In genomic region chr2:137940191-137940590, GRCh38 we compare ENCODE assay signal across 30 cellular contexts. TPM values are rescaled to one million over a fixed set of nuclear protein-coding genes. Genes with fewer than 3 reads are reported as not detected.
"Had no signal": no experiment of that assay in that cellular context is flagged by ENCODE, and none has a peak within 500 bp of the region (broad histone marks: within the 10 kb centered on the region; RNA-seq: fewer than 3 reads in every experiment).

No MANE protein-coding gene starts in this region.

- H3K27me3 ChIP-seq: adrenal gland, body of pancreas, dorsolateral prefrontal cortex had no signal

- H3K9me3 ChIP-seq: adrenal gland, body of pancreas had no signal

- H3K4me3 Mint-ChIP-seq: activated CD4-positive, alpha-beta memory T cell treated with anti-CD3 and anti-CD28 coated beads, Interleukin-2, amount 10 ng/mL, durations not matched to agents 7 days and 5 days; activated CD4-positive, alpha-beta T cell treated with anti-CD3 and anti-CD28 coated beads, Interleukin-2, amount 10 ng/mL, durations not matched to agents 7 days and 5 days; activated naive CD8-positive, alpha-beta T cell; activated naive CD8-positive, alpha-beta T cell treated with anti-CD3 and anti-CD28 coated beads, Interleukin-2, amount 50 U/mL, for 24 hours; activated T-cell treated with anti-CD3 and anti-CD28 coated beads, Interleukin-2, amount 50 U/mL, for 4 hours; activated T-helper 17 cell treated with anti-CD3 and anti-CD28 coated beads, Interleukin-2, amount 50 U/mL, for 72 hours; endodermal cell; T-helper 2 cell treated with Interferon-gamma antibody and Interleukin-4, amounts not matched to agents 5 μg/mL and 100 μg/mL, for 36 hours had no signal

- H3K4me1 Mint-ChIP-seq: activated CD4-positive, alpha-beta memory T cell treated with anti-CD3 and anti-CD28 coated beads, Interleukin-2, amount 10 ng/mL, durations not matched to agents 7 days and 5 days; activated CD4-positive, alpha-beta T cell treated with anti-CD3 and anti-CD28 coated beads, Interleukin-2, amount 10 ng/mL, durations not matched to agents 7 days and 5 days; activated naive CD8-positive, alpha-beta T cell treated with anti-CD3 and anti-CD28 coated beads, Interleukin-2, amount 50 U/mL, for 24 hours; activated T-helper 17 cell treated with anti-CD3 and anti-CD28 coated beads, Interleukin-2, amount 50 U/mL, for 72 hours; T-helper 17 cell had no signal

- H3K36me3 ChIP-seq: adrenal gland, WERI-Rb-1 had no signal

- H3K9me3 Mint-ChIP-seq: activated CD4-positive, alpha-beta memory T cell treated with anti-CD3 and anti-CD28 coated beads, Interleukin-2, amount 10 ng/mL, durations not matched to agents 7 days and 5 days; activated CD4-positive, alpha-beta T cell treated with anti-CD3 and anti-CD28 coated beads, Interleukin-2, amount 10 ng/mL, durations not matched to agents 7 days and 5 days; activated naive CD8-positive, alpha-beta T cell treated with anti-CD3 and anti-CD28 coated beads, Interleukin-2, amount 50 U/mL, for 24 hours; activated T-cell treated with anti-CD3 and anti-CD28 coated beads, Interleukin-2, amount 50 U/mL, for 4 hours; activated T-helper 17 cell treated with anti-CD3 and anti-CD28 coated beads, Interleukin-2, amount 50 U/mL, for 72 hours; endodermal cell; T-helper 2 cell treated with Interferon-gamma antibody and Interleukin-4, amounts not matched to agents 5 μg/mL and 100 μg/mL, for 36 hours had no signal

- DNase-seq: activated CD4-positive, alpha-beta memory T cell treated with anti-CD3 and anti-CD28 coated beads, Interleukin-2, amount 10 ng/mL, durations not matched to agents 7 days and 5 days; activated CD4-positive, alpha-beta T cell treated with anti-CD3 and anti-CD28 coated beads for 4 hours; activated CD4-positive, alpha-beta T cell treated with anti-CD3 and anti-CD28 coated beads, Interleukin-2, amount 10 ng/mL, durations not matched to agents 7 days and 5 days; activated CD4-positive, alpha-beta T cell treated with anti-CD3 and anti-CD28 coated beads, Interleukin-2, amount 50 U/mL, for 4 hours; activated CD4-positive, CD25-positive, alpha-beta regulatory T cell; activated CD4-positive, CD25-positive, alpha-beta regulatory T cell treated with anti-CD3 and anti-CD28 coated beads, Interleukin-2, amount 50 U/mL, for 72 hours; activated effector memory CD4-positive, alpha-beta T cell treated with Interleukin-2 at 50 U/mL for 16 hours; activated gamma-delta T cell treated with Interleukin-2 at 50 U/mL for 16 hours; activated naive CD4-positive, alpha-beta T cell treated with anti-CD3 and anti-CD28 coated beads, Interleukin-2, amount 50 U/mL, for 16 hours; activated naive CD4-positive, alpha-beta T cell treated with Interleukin-2 at 50 U/mL for 16 hours; activated naive CD8-positive, alpha-beta T cell treated with anti-CD3 and anti-CD28 coated beads, Interleukin-2, amount 50 U/mL, for 24 hours; activated T-cell treated with anti-CD3 and anti-CD28 coated beads, Interleukin-2, amount 50 U/mL, for 4 hours; adrenal gland; amygdala; aorta; body of pancreas; caudate nucleus; dorsolateral prefrontal cortex; effector memory CD4-positive, alpha-beta T cell; endodermal cell; foreskin fibroblast; head of caudate nucleus; T-helper 1 cell; T-helper 17 cell; T1000 had no signal

- H3K4me3 ChIP-seq: adrenal gland, body of pancreas, dorsolateral prefrontal cortex had no signal

- H3K36me3 Mint-ChIP-seq: activated naive CD8-positive, alpha-beta T cell had no signal

- H3K27ac ChIP-seq: adrenal gland, body of pancreas, dorsolateral prefrontal cortex, WERI-Rb-1 had no signal

- ATAC-seq: activated naive CD8-positive, alpha-beta T cell treated with anti-CD3 and anti-CD28 coated beads, Interleukin-2, amount 50 U/mL, for 24 hours; activated T-cell treated with anti-CD3 and anti-CD28 coated beads, Interleukin-2, amount 50 U/mL, for 4 hours; activated T-helper 17 cell treated with anti-CD3 and anti-CD28 coated beads, Interleukin-2, amount 50 U/mL, for 72 hours; body of pancreas; esophagus mucosa; T-helper 17 cell had no signal

- H3K27me3 Mint-ChIP-seq: activated CD4-positive, alpha-beta memory T cell treated with anti-CD3 and anti-CD28 coated beads, Interleukin-2, amount 10 ng/mL, durations not matched to agents 7 days and 5 days; activated CD4-positive, alpha-beta T cell treated with anti-CD3 and anti-CD28 coated beads, Interleukin-2, amount 10 ng/mL, durations not matched to agents 7 days and 5 days; activated naive CD8-positive, alpha-beta T cell treated with anti-CD3 and anti-CD28 coated beads, Interleukin-2, amount 50 U/mL, for 24 hours had no signal

- H3K4me1 ChIP-seq: adrenal gland, body of pancreas had no signal

- H3K27ac Mint-ChIP-seq: activated CD4-positive, alpha-beta memory T cell treated with anti-CD3 and anti-CD28 coated beads, Interleukin-2, amount 10 ng/mL, durations not matched to agents 7 days and 5 days; activated CD4-positive, alpha-beta T cell treated with anti-CD3 and anti-CD28 coated beads, Interleukin-2, amount 10 ng/mL, durations not matched to agents 7 days and 5 days; activated naive CD8-positive, alpha-beta T cell; activated naive CD8-positive, alpha-beta T cell treated with anti-CD3 and anti-CD28 coated beads, Interleukin-2, amount 50 U/mL, for 24 hours; activated T-helper 17 cell treated with anti-CD3 and anti-CD28 coated beads, Interleukin-2, amount 50 U/mL, for 72 hours; endodermal cell; T-helper 17 cell; T-helper 2 cell treated with Interferon-gamma antibody and Interleukin-4, amounts not matched to agents 5 μg/mL and 100 μg/mL, for 36 hours had no signal

RNA-seq across cellular contexts. Expression of gene HNMT, which starts 24.1 kb away (rescaled TPM):
- total RNA-seq: activated CD4-positive, alpha-beta memory T cell treated with anti-CD3 and anti-CD28 coated beads, Interleukin-2, amount 10 ng/mL, durations not matched to agents 7 days and 5 days; activated CD4-positive, alpha-beta T cell treated with anti-CD3 and anti-CD28 coated beads, Interleukin-2, amount 10 ng/mL, durations not matched to agents 7 days and 5 days; activated T-cell treated with anti-CD3 and anti-CD28 coated beads, Interleukin-2, amount 50 U/mL, for 4 hours; activated T-helper 17 cell treated with anti-CD3 and anti-CD28 coated beads, Interleukin-2, amount 50 U/mL, for 72 hours had no signal
